ENCODE assay signal across 11 cellular contexts in the genomic region with DNA sequence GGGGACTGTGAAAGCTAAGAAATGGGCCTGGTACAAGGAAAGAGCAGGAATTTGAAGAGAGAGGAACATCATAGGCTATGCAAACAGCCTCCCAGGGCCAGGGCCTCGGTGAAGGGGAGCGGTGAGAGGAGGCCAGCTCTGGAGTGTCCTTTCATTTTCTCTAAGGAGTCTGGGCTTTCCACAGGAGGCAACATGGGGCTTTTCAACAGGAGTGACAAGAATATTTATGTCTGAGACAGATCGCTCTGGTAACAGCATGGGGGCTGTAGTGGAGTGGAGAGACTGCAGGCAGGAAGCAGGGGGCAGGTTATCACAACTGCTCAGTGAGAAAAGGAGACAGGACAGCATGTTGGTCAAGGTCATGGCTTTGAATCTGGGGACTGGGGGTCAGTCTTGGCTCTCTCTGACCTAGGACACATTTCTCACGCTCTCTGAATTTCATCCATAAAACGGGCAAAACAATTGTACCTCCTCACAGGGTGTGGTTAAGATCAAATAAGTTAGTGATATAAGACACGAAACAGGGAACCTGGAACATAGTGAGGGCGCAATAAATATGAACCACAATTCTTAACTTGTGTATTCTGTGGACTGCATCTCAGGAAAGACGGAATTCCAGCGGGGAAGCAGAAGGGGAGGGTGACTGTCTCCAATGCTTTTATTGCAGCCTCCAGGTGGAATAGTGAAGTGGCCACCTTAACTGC. TPM values are rescaled to one million over a fixed set of nuclear protein-coding genes. Genes with fewer than 3 reads are reported as not detected.
DNase-seq lines count a peak whose midpoint lies in the region; ATAC-seq and TF ChIP-seq lines count a peak whose summit lies in the region.
"Had no signal": no experiment of that assay in that cellular context is flagged by ENCODE, and none has a peak within 500 bp of the region (broad histone marks: within the 10 kb centered on the region; RNA-seq: fewer than 3 reads in every experiment).

No MANE protein-coding gene starts in this region.

- H2BK120ac ChIP-seq in mesenchymal stem cell (ENCODE audit: low read depth, low read length), result peak overlapping the region; percentile 97

- no peaks in the 10 kb centered on the region for H3K27me3 ChIP-seq in mesenchymal stem cell (ENCODE audit: control insufficient read depth in 1 of 2, insufficient read depth in 1 of 2, low read length in 2 of 2)
- H3K27me3 ChIP-seq in uterus, result no peaks in the 10 kb centered on the region

- H3K36me3 ChIP-seq in mesenchymal stem cell (ENCODE audit: control insufficient read depth in 1 of 2, insufficient read depth in 2 of 2, low read depth in 1 of 2, low read length in 2 of 2) (no peaks in the 10 kb centered on the region), uterus (no peaks in the 10 kb centered on the region)

- peak overlapping the region; percentile 49 to 88 for H3K18ac ChIP-seq in mesenchymal stem cell (ENCODE audit: low read depth in 1 of 2, low read length in 2 of 2)

- H2AK5ac ChIP-seq in mesenchymal stem cell (ENCODE audit: low read length, severe bottlenecking), result peak overlapping the region; percentile 95

- H3K4me1 ChIP-seq in mesenchymal stem cell (ENCODE audit: control insufficient read depth, insufficient read depth, low read depth, low read length), result peaks cover 33% of the 10 kb centered on the region
- peaks cover 8 to 10% of the 10 kb centered on the region in 2 donors for H3K4me1 ChIP-seq in uterus

- TF ChIP-seq POLR2A in uterus (IDR thresholded peaks at IDR 0.05), result no peak

- H2BK12ac ChIP-seq in mesenchymal stem cell (ENCODE audit: low read length in 2 of 2), result peak overlapping the region; percentile 82 to 98

- WGBS in mesenchymal stem cell, result 52% methylated on average over 8 of the region's 9 CpGs

- no peak overlapping the region for H3K4me3 Mint-ChIP-seq in activated T-cell treated with anti-CD3 and anti-CD28 coated beads, Interleukin-2, amount 50 U/mL, for 72 hours
- no peak overlapping the region for H3K4me3 Mint-ChIP-seq in activated CD4-positive, alpha-beta T cell treated with anti-CD3 and anti-CD28 coated beads, Interleukin-2, amount 10 ng/mL, durations not matched to agents 7 days and 5 days

- H3K9ac ChIP-seq in mesenchymal stem cell (ENCODE audit: low read length), result no peak overlapping the region

- peak overlapping the region; percentile 41 for H3K27ac Mint-ChIP-seq in activated T-cell treated with anti-CD3 and anti-CD28 coated beads, Interleukin-2, amount 50 U/mL, for 72 hours
- no peak overlapping the region for H3K27ac Mint-ChIP-seq in activated CD4-positive, alpha-beta T cell treated with anti-CD3 and anti-CD28 coated beads, Interleukin-2, amount 10 ng/mL, durations not matched to agents 7 days and 5 days

- peaks cover 20% of the 10 kb centered on the region for H3K79me1 ChIP-seq in mesenchymal stem cell (replicated peaks; ENCODE audit: low read length, poor library complexity, severe bottlenecking)

- peak overlapping the region in 1 of 2 experiments; percentile 69 for H3K14ac ChIP-seq in mesenchymal stem cell (ENCODE audit: low read length in 2 of 2)

- H4K91ac ChIP-seq in mesenchymal stem cell (ENCODE audit: low read length), result peak overlapping the region; percentile 83

- H3K4me1 Mint-ChIP-seq in activated T-cell treated with anti-CD3 and anti-CD28 coated beads, Interleukin-2, amount 50 U/mL, for 72 hours (ENCODE audit: low read depth), result peaks cover 25% of the 10 kb centered on the region
- peaks cover 23% of the 10 kb centered on the region for H3K4me1 Mint-ChIP-seq in activated CD4-positive, alpha-beta T cell treated with anti-CD3 and anti-CD28 coated beads, Interleukin-2, amount 10 ng/mL, durations not matched to agents 7 days and 5 days

- H3K27me3 Mint-ChIP-seq in activated T-cell treated with anti-CD3 and anti-CD28 coated beads, Interleukin-2, amount 50 U/mL, for 72 hours (ENCODE audit: low read depth), result no peaks in the 10 kb centered on the region
- H3K27me3 Mint-ChIP-seq in activated CD4-positive, alpha-beta T cell treated with anti-CD3 and anti-CD28 coated beads, Interleukin-2, amount 10 ng/mL, durations not matched to agents 7 days and 5 days, result no peaks in the 10 kb centered on the region

- CTCF ChIA-PET in activated CD4-positive, alpha-beta T cell treated with anti-CD3 and anti-CD28 coated beads, Interleukin-2, amount 10 ng/mL, durations not matched to agents 7 days and 5 days (lab: Charles Lee), result no interaction called here

- no peak overlapping the region for H2AFZ ChIP-seq in mesenchymal stem cell (ENCODE audit: low read depth, low read length)

- H3K9me3 ChIP-seq in mesenchymal stem cell (ENCODE audit: control insufficient read depth, low read length) (no peaks in the 10 kb centered on the region), uterus (no peaks in the 10 kb centered on the region)

- peak overlapping the region; percentile 17 for H3K4me2 ChIP-seq in mesenchymal stem cell (ENCODE audit: low read length, poor library complexity, severe bottlenecking)

- no peaks in the 10 kb centered on the region for H3K36me3 Mint-ChIP-seq in activated T-cell treated with anti-CD3 and anti-CD28 coated beads, Interleukin-2, amount 50 U/mL, for 72 hours (ENCODE audit: insufficient read depth in 2 of 2)
- no peaks in the 10 kb centered on the region for H3K36me3 Mint-ChIP-seq in activated CD4-positive, alpha-beta T cell treated with anti-CD3 and anti-CD28 coated beads, Interleukin-2, amount 10 ng/mL, durations not matched to agents 7 days and 5 days (ENCODE audit: low read depth)

- H3K4me3 ChIP-seq in mesenchymal stem cell (ENCODE audit: insufficient read depth in 1 of 2, low read depth in 1 of 2, low read length in 2 of 2), result no peak overlapping the region
- H3K4me3 ChIP-seq in uterus, result no peak overlapping the region

- peak overlapping the region in 1 of 2 experiments; percentile 41 for H3K23ac ChIP-seq in mesenchymal stem cell (ENCODE audit: low read length in 2 of 2)

- DNase-seq in activated T-cell treated with anti-CD3 and anti-CD28 coated beads, Interleukin-2, amount 50 U/mL, for 72 hours, result no peak
- no peak for DNase-seq in activated T-cell treated with anti-CD3 and anti-CD28 coated beads, Interleukin-2, amount 50 U/mL, for 1 hour
- DNase-seq in caudate nucleus (lab: John Stamatoyannopoulos, UW), result no peak
- peak; percentile 77 for DNase-seq in mesenchymal stem cell
- DNase-seq in uterus, result peak; percentile 8 to 21
- DNase-seq in cortex of kidney (lab: John Stamatoyannopoulos, UW), result no peak
- no peak for DNase-seq in activated CD4-positive, alpha-beta T cell treated with anti-CD3 and anti-CD28 coated beads, Interleukin-2, amount 10 ng/mL, durations not matched to agents 7 days and 5 days
- DNase-seq: activated gamma-delta T cell treated with Interleukin-2 at 50 U/mL for 16 hours, SIG-M5 had no signal

- POLR2A ChIA-PET in activated CD4-positive, alpha-beta T cell treated with anti-CD3 and anti-CD28 coated beads, Interleukin-2, amount 10 ng/mL, durations not matched to agents 7 days and 5 days (lab: Charles Lee), result no interaction called here

- H3K9me3 Mint-ChIP-seq in activated T-cell treated with anti-CD3 and anti-CD28 coated beads, Interleukin-2, amount 50 U/mL, for 72 hours, result no peaks in the 10 kb centered on the region
- no peaks in the 10 kb centered on the region for H3K9me3 Mint-ChIP-seq in activated CD4-positive, alpha-beta T cell treated with anti-CD3 and anti-CD28 coated beads, Interleukin-2, amount 10 ng/mL, durations not matched to agents 7 days and 5 days

- TF ChIP-seq CTCF in uterus (IDR thresholded peaks at IDR 0.05), result no peak

- peak overlapping the region; percentile 94 for H3K27ac ChIP-seq in caudate nucleus (ENCODE audit: low read depth, low read length)
- H3K27ac ChIP-seq in mesenchymal stem cell (ENCODE audit: low read length, poor library complexity, severe bottlenecking), result peak overlapping the region; percentile 90
- H3K27ac ChIP-seq in uterus, result peak overlapping the region; percentile 51 to 72
- H3K27ac ChIP-seq: HL-60 had no signal

- peak overlapping the region; percentile 55 for H2BK15ac ChIP-seq in mesenchymal stem cell (ENCODE audit: low read depth, poor library complexity, severe bottlenecking)

- intact Hi-C loops in uterus (cut with DNase I; ENCODE audit: low total_unique reads), result no loop called here

- peak overlapping the region; percentile 50 to 83 for H3K4ac ChIP-seq in mesenchymal stem cell (ENCODE audit: low read depth in 1 of 2, low read length in 2 of 2)

- H2BK5ac ChIP-seq in mesenchymal stem cell (ENCODE audit: low read depth, low read length, poor library complexity, severe bottlenecking), result peak overlapping the region; percentile 21

- ATAC-seq in activated T-cell treated with anti-CD3 and anti-CD28 coated beads, Interleukin-2, amount 50 U/mL, for 72 hours (replicated peaks in 1 of 2), result no peak
- ATAC-seq in HG02840 (IDR thresholded peaks at IDR 0.05; ENCODE audit: low FRiP score, unreplicated experiment), result no peak

- H4K8ac ChIP-seq in mesenchymal stem cell (ENCODE audit: low read length), result peak overlapping the region; percentile 47

RNA-seq across cellular contexts. Expression of gene TOM1L2, which starts 49.9 kb away (rescaled TPM):
- 10 to 100 TPM; 23.7 to 26.9 TPM for total RNA-seq in activated T-cell treated with anti-CD3 and anti-CD28 coated beads, Interleukin-2, amount 50 U/mL, for 72 hours
- 40.1 TPM for polyA plus RNA-seq in mesenchymal stem cell (2013, experiment 1 of 2)
- 35.1 TPM for polyA plus RNA-seq in mesenchymal stem cell (2013, experiment 2 of 2)
- 10 to 100 TPM; 15.6 to 85.9 (median 34.9) TPM for total RNA-seq in uterus
- total RNA-seq in activated CD4-positive, alpha-beta T cell treated with anti-CD3 and anti-CD28 coated beads, Interleukin-2, amount 10 ng/mL, durations not matched to agents 7 days and 5 days, result 10 to 100 TPM; 29.5 to 32.0 TPM

RNA-seq across cellular contexts. Expression of gene DRC3, which starts 50.3 kb away (rescaled TPM):
- total RNA-seq in activated T-cell treated with anti-CD3 and anti-CD28 coated beads, Interleukin-2, amount 50 U/mL, for 72 hours, result under 1 TPM; 0.39 to 0.43 TPM
- polyA plus RNA-seq in mesenchymal stem cell (2013, experiment 1 of 2), result 0.23 TPM
- 0.25 TPM for polyA plus RNA-seq in mesenchymal stem cell (2013, experiment 2 of 2)
- total RNA-seq in uterus, result 10 to 100 TPM in 3 of 4 donors, 1 to 10 TPM in 1; 7.7 to 18.5 (median 13.6) TPM
- under 1 TPM in 1 of 2 experiments, not detected in 1; 0.06 TPM for total RNA-seq in activated CD4-positive, alpha-beta T cell treated with anti-CD3 and anti-CD28 coated beads, Interleukin-2, amount 10 ng/mL, durations not matched to agents 7 days and 5 days

Comparison
In these comparisons a context has a peak if more than half of its experiments do, and no peak if none do; other contexts are left out.
1. DNase-seq: peak in mesenchymal stem cell (single experiment) and uterus (2 of 2); none in activated T-cell treated with anti-CD3 and anti-CD28 coated beads, Interleukin-2, amount 50 U/mL, for 72 hours (0 of 2), activated T-cell treated with anti-CD3 and anti-CD28 coated beads, Interleukin-2, amount 50 U/mL, for 1 hour (single experiment), caudate nucleus (0 of 61), cortex of kidney (single experiment) and activated CD4-positive, alpha-beta T cell treated with anti-CD3 and anti-CD28 coated beads, Interleukin-2, amount 10 ng/mL, durations not matched to agents 7 days and 5 days (single experiment).
2. RNA of gene DRC3, which starts 50.3 kb away (total RNA-seq): 7.7 to 18.5 TPM in uterus; 0.39 to 0.43 TPM in activated T-cell treated with anti-CD3 and anti-CD28 coated beads, Interleukin-2, amount 50 U/mL, for 72 hours and 0.06 TPM in activated CD4-positive, alpha-beta T cell treated with anti-CD3 and anti-CD28 coated beads, Interleukin-2, amount 10 ng/mL, durations not matched to agents 7 days and 5 days; every median in the first group is over 4 times any median in the second.
3. Peak in every context shown above with its lines, with median percentiles within 50 percentile points of each other: H3K27ac ChIP-seq.